ENCODE assay signal across 8 cellular contexts in genomic region chr10:59808896-59809643, GRCh38. TPM values are rescaled to one million over a fixed set of nuclear protein-coding genes. Genes with fewer than 3 reads are reported as not detected.
DNase-seq lines count a peak whose midpoint lies in the region; ATAC-seq and TF ChIP-seq lines count a peak whose summit lies in the region.

No MANE protein-coding gene starts in this region.

- no peak overlapping the region for H3K27ac ChIP-seq in Panc1 (ENCODE audit: low read length)

- in situ Hi-C loops in Panc1 (cut with HindIII; ENCODE audit: low pct_unique_long_range_greater_than_20kb, low sequenced_read_pairs), result no loop called here

- H3K36me3 ChIP-seq in Panc1 (ENCODE audit: control insufficient read depth, insufficient read depth, low read length), result peaks cover 20% of the 10 kb centered on the region

- H3K9me3 ChIP-seq in Panc1 (ENCODE audit: control insufficient read depth, insufficient read depth, low read depth, low read length), result no peaks in the 10 kb centered on the region

- POLR2A ChIA-PET in Panc1 (lab: Charles Lee), result no interaction called here

- H3K4me3 ChIP-seq in Panc1 (ENCODE audit: low read depth in 2 of 2, low read length in 2 of 2), result no peak overlapping the region

- intact Hi-C loops in Panc1 (cut with micrococcal nuclease; ENCODE audit: unreplicated experiment), result loop anchor here (2.0 kb wide), 1 partner anchor 182 kb away; no protein-coding TSS in a partner anchor
- intact Hi-C loops in Right ventricle myocardium superior (cut with DNase I), result no loop called here

- H3K4me1 ChIP-seq in Panc1 (ENCODE audit: control insufficient read depth, insufficient read depth, low read length), result no peaks in the 10 kb centered on the region

- CTCF ChIA-PET in Panc1 (lab: Charles Lee), result no interaction called here

- no TSS peak for BruUV-seq in Panc1 (replicated peaks; lab: Mats Ljungman, UMichigan)

- DNase-seq in Daoy (ENCODE audit: low read depth) (peak; percentile 61), HT-29 (ENCODE audit: low spot score) (peak; percentile 83), Panc1 (ENCODE audit: low read depth, low spot score) (peak; percentile 50), Right ventricle myocardium superior (peak; percentile 85), pulmonary artery endothelial cell (ENCODE audit: low read depth, low spot score) (peak; percentile 26)
- DNase-seq in activated T-helper 9 cell treated with anti-CD3 and anti-CD28 coated beads, Interleukin-2, amount 50 U/mL, for 16 hours (ENCODE audit: low read depth), result peak; percentile 53
- no peak for DNase-seq in central memory CD4-positive, alpha-beta T cell

- no peaks in the 10 kb centered on the region for H3K27me3 ChIP-seq in Panc1 (ENCODE audit: control insufficient read depth, insufficient read depth, low read length)

- ATAC-seq in GM21423 (IDR thresholded peaks at IDR 0.05; ENCODE audit: unreplicated experiment), result peak; percentile 89
- peak; percentile 91 for ATAC-seq in Panc1
- ATAC-seq in Right ventricle myocardium superior (ENCODE audit: poor library complexity), result peak; percentile 76

- peak; percentile 86 for TF ChIP-seq CTCF in Panc1 (IDR thresholded peaks at IDR 0.05)

RNA-seq across cellular contexts. Expression of gene MRLN, which starts 55.8 kb away (rescaled TPM):
- 0.46 TPM in 1 of 2 replicates, not detected in the other for total RNA-seq in Daoy (2014; rRNA removed; shearing (Covaris generic))
- not detected in 2 replicates for total RNA-seq in HT-29 (2014; rRNA removed; shearing (Covaris generic))
- total RNA-seq in Panc1 (2021; ENCODE audit: unreplicated experiment) (not detected), Right ventricle myocardium superior (not detected), pulmonary artery endothelial cell (not detected in 2 replicates)
- polyA plus RNA-seq in Panc1 (2012; ENCODE audit: insufficient read length), result not detected
